ENCODE assay signal across 1 cellular context in genomic region chr1:26697978-26698849, GRCh38.
TF ChIP-seq lines count a peak whose summit lies in the region.

No MANE protein-coding gene starts in this region.

TF ChIP-seq in K562, 482 proteins besides CTCF, POLR2A, EP300 and RAD21 (continued from another document):
- TF ChIP-seq, protein P1, sequence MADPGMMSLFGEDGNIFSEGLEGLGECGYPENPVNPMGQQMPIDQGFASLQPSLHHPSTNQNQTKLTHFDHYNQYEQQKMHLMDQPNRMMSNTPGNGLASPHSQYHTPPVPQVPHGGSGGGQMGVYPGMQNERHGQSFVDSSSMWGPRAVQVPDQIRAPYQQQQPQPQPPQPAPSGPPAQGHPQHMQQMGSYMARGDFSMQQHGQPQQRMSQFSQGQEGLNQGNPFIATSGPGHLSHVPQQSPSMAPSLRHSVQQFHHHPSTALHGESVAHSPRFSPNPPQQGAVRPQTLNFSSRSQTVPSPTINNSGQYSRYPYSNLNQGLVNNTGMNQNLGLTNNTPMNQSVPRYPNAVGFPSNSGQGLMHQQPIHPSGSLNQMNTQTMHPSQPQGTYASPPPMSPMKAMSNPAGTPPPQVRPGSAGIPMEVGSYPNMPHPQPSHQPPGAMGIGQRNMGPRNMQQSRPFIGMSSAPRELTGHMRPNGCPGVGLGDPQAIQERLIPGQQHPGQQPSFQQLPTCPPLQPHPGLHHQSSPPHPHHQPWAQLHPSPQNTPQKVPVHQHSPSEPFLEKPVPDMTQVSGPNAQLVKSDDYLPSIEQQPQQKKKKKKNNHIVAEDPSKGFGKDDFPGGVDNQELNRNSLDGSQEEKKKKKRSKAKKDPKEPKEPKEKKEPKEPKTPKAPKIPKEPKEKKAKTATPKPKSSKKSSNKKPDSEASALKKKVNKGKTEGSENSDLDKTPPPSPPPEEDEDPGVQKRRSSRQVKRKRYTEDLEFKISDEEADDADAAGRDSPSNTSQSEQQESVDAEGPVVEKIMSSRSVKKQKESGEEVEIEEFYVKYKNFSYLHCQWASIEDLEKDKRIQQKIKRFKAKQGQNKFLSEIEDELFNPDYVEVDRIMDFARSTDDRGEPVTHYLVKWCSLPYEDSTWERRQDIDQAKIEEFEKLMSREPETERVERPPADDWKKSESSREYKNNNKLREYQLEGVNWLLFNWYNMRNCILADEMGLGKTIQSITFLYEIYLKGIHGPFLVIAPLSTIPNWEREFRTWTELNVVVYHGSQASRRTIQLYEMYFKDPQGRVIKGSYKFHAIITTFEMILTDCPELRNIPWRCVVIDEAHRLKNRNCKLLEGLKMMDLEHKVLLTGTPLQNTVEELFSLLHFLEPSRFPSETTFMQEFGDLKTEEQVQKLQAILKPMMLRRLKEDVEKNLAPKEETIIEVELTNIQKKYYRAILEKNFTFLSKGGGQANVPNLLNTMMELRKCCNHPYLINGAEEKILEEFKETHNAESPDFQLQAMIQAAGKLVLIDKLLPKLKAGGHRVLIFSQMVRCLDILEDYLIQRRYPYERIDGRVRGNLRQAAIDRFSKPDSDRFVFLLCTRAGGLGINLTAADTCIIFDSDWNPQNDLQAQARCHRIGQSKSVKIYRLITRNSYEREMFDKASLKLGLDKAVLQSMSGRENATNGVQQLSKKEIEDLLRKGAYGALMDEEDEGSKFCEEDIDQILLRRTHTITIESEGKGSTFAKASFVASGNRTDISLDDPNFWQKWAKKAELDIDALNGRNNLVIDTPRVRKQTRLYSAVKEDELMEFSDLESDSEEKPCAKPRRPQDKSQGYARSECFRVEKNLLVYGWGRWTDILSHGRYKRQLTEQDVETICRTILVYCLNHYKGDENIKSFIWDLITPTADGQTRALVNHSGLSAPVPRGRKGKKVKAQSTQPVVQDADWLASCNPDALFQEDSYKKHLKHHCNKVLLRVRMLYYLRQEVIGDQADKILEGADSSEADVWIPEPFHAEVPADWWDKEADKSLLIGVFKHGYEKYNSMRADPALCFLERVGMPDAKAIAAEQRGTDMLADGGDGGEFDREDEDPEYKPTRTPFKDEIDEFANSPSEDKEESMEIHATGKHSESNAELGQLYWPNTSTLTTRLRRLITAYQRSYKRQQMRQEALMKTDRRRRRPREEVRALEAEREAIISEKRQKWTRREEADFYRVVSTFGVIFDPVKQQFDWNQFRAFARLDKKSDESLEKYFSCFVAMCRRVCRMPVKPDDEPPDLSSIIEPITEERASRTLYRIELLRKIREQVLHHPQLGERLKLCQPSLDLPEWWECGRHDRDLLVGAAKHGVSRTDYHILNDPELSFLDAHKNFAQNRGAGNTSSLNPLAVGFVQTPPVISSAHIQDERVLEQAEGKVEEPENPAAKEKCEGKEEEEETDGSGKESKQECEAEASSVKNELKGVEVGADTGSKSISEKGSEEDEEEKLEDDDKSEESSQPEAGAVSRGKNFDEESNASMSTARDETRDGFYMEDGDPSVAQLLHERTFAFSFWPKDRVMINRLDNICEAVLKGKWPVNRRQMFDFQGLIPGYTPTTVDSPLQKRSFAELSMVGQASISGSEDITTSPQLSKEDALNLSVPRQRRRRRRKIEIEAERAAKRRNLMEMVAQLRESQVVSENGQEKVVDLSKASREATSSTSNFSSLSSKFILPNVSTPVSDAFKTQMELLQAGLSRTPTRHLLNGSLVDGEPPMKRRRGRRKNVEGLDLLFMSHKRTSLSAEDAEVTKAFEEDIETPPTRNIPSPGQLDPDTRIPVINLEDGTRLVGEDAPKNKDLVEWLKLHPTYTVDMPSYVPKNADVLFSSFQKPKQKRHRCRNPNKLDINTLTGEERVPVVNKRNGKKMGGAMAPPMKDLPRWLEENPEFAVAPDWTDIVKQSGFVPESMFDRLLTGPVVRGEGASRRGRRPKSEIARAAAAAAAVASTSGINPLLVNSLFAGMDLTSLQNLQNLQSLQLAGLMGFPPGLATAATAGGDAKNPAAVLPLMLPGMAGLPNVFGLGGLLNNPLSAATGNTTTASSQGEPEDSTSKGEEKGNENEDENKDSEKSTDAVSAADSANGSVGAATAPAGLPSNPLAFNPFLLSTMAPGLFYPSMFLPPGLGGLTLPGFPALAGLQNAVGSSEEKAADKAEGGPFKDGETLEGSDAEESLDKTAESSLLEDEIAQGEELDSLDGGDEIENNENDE (IDR thresholded peaks at IDR 0.05; ENCODE audit: low read depth, low read length) = no peak
- TF ChIP-seq NCOA1 (IDR thresholded peaks at IDR 0.05; ENCODE audit: low read depth) (peak; percentile 52; the same call in 1 of the 2 replicates), RNF2 (IDR thresholded peaks at IDR 0.05) (peak; percentile 70; the same call in 1 of the 2 replicates), NELFE (IDR thresholded peaks at IDR 0.05; ENCODE audit: insufficient read depth, insufficient read length) (no peak), ZNF41 (CRISPR knock-in tag; conservative IDR thresholded peaks at IDR 0.05) (no peak)
